In the genomic region with DNA sequence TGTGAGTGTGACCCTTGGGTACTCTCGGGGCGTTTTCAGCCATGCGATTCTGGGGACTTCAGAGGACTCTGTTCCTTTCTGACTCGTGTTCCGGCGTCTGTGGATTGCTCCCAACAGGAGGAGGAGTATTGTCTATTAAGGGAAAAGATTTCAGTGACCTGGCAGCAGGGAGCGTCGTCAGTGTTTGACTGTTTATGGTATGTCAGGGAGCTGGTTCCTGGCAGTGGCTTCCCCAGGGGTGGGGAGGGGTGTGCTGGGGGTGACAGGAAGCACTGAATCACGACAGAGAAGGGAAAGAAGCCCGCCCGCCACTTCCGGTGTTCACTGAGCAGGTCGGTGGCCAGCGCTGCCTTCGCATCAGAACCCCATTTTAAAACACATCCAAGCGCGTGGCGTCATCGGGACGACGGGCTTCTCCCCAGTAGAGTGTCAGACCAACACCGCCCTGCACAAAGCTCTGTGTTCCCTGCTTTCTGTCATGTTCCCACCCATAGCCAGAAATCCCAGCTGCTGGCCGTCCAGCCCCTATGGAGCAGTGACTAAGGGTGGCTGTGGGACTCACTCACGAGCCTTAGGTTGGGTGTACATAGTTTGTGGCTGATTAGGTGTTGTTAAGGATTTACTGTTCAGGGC, we compare ENCODE assay signal across 9 cellular contexts. TPM values are rescaled to one million over a fixed set of nuclear protein-coding genes. Genes with fewer than 3 reads are reported as not detected.
A peak's percentile ranks its signal among the peaks of the same experiment; 100 is the strongest.
DNase-seq lines count a peak whose midpoint lies in the region; ATAC-seq and TF ChIP-seq lines count a peak whose summit lies in the region.
"Had no signal": no experiment of that assay in that cellular context is flagged by ENCODE, and none has a peak within 500 bp of the region (broad histone marks: within the 10 kb centered on the region; RNA-seq: fewer than 3 reads in every experiment).

No MANE protein-coding gene starts in this region.

- WGBS in body of pancreas, 2 donors: 52 to 58% methylated on average over 24 of the region's 24 CpGs
- WGBS in mesendoderm (ENCODE audit: extremely low coverage, insufficient coverage, low lambda C conversion rate): no CpG with 5 or more reads among the region's 24 CpGs

- no peak overlapping the region for H3K4me2 ChIP-seq in mesendoderm (ENCODE audit: low read length)

- intact Hi-C loops in body of pancreas (cut with DNase I): no loop called here

- H3K4me3 ChIP-seq in body of pancreas (no peak overlapping the region), mesendoderm (ENCODE audit: low read length) (no peak overlapping the region)

- H3K9me3 Mint-ChIP-seq in T-helper 2 cell treated with Interferon-gamma antibody and Interleukin-4, amounts not matched to agents 5 μg/mL and 100 μg/mL, for 36 hours: no peaks in the 10 kb centered on the region

- peak overlapping the region; percentile 71 for H3K4me3 Mint-ChIP-seq in T-helper 2 cell treated with Interferon-gamma antibody and Interleukin-4, amounts not matched to agents 5 μg/mL and 100 μg/mL, for 36 hours

- no peak overlapping the region for H2AK5ac ChIP-seq in mesendoderm (ENCODE audit: low read length)

- DNase-seq in T-helper 2 cell treated with Interferon-gamma antibody and Interleukin-4, amounts not matched to agents 5 μg/mL and 100 μg/mL, for 36 hours (ENCODE audit: low spot score): peak; percentile 58
- peak; percentile 41 to 50 (median 48) for DNase-seq in body of pancreas
- DNase-seq in mesendoderm: peak; percentile 59
- DNase-seq in stimulated activated CD8-positive, alpha-beta memory T cell treated with anti-CD3 and anti-CD28 coated beads, Interleukin-15, amount 100 ng/mL, for 4 hours (ENCODE audit: low read depth in 2 of 2): peak; percentile 27 to 36
- DNase-seq in epidermal melanocyte (ENCODE audit: insufficient read length, low spot score): no peak
- DNase-seq in SK-N-DZ (ENCODE audit: low spot score): no peak

- H3K27me3 ChIP-seq in body of pancreas (no peaks in the 10 kb centered on the region), mesendoderm (ENCODE audit: insufficient read depth, low read length, poor library complexity) (no peaks in the 10 kb centered on the region)

- H4K5ac ChIP-seq in mesendoderm (ENCODE audit: low read length): no peak overlapping the region

- no peaks in the 10 kb centered on the region for H3K36me3 Mint-ChIP-seq in T-helper 2 cell treated with Interferon-gamma antibody and Interleukin-4, amounts not matched to agents 5 μg/mL and 100 μg/mL, for 36 hours (ENCODE audit: low read depth)

- no peaks in the 10 kb centered on the region for H3K36me3 ChIP-seq in body of pancreas (replicated peaks in 1 of 2; ENCODE audit: insufficient read depth in 1 of 2, low read depth in 2 of 2)
- no peaks in the 10 kb centered on the region for H3K36me3 ChIP-seq in mesendoderm (ENCODE audit: control insufficient read depth, insufficient read depth, low read length)

- H3K9ac ChIP-seq in mesendoderm (ENCODE audit: low read length): no peak overlapping the region

- no peak overlapping the region for H3K23ac ChIP-seq in mesendoderm (ENCODE audit: low read length)

- H2BK15ac ChIP-seq in mesendoderm (replicated peaks; ENCODE audit: low read depth): no peak overlapping the region

- TF ChIP-seq POLR2A in body of pancreas (IDR thresholded peaks at IDR 0.05): peak in 1 of 3 donors; percentile 8

- H3K56ac ChIP-seq in mesendoderm (ENCODE audit: low read length): peak overlapping the region; percentile 26

- peaks cover 2% of the 10 kb centered on the region for H3K79me2 ChIP-seq in mesendoderm (ENCODE audit: control insufficient read depth, insufficient read depth, low read length)

- no peak overlapping the region for H3K27ac Mint-ChIP-seq in T-helper 2 cell treated with Interferon-gamma antibody and Interleukin-4, amounts not matched to agents 5 μg/mL and 100 μg/mL, for 36 hours

- H3K27me3 Mint-ChIP-seq in T-helper 2 cell treated with Interferon-gamma antibody and Interleukin-4, amounts not matched to agents 5 μg/mL and 100 μg/mL, for 36 hours (ENCODE audit: low read depth): peaks cover 25% of the 10 kb centered on the region

- no peak overlapping the region for H3K4ac ChIP-seq in mesendoderm (ENCODE audit: low read depth, low read length)

- ATAC-seq in GM19324 (IDR thresholded peaks at IDR 0.05; ENCODE audit: low FRiP score, unreplicated experiment): peak; percentile 44
- ATAC-seq in body of pancreas: peak; percentile 43
- no peak for ATAC-seq in HG03457 (IDR thresholded peaks at IDR 0.05; ENCODE audit: unreplicated experiment)

- H3K9me3 ChIP-seq in body of pancreas: no peaks in the 10 kb centered on the region

- peaks cover 19% of the 10 kb centered on the region for H3K4me1 ChIP-seq in body of pancreas
- peaks cover 8% of the 10 kb centered on the region for H3K4me1 ChIP-seq in mesendoderm (ENCODE audit: control insufficient read depth, low read depth, low read length)

- no peak overlapping the region for H4K8ac ChIP-seq in mesendoderm (ENCODE audit: low read depth, low read length)

- no peak for TF ChIP-seq CTCF in body of pancreas (IDR thresholded peaks at IDR 0.05)

- no peak overlapping the region for H2BK5ac ChIP-seq in mesendoderm (ENCODE audit: low read length)

- peaks cover 20% of the 10 kb centered on the region for H3K4me1 Mint-ChIP-seq in T-helper 2 cell treated with Interferon-gamma antibody and Interleukin-4, amounts not matched to agents 5 μg/mL and 100 μg/mL, for 36 hours (ENCODE audit: low read depth)

- peaks cover 14% of the 10 kb centered on the region for H3K79me1 ChIP-seq in mesendoderm (ENCODE audit: low read length)

- H3K18ac ChIP-seq in mesendoderm (ENCODE audit: low read length): no peak overlapping the region

- H3K27ac ChIP-seq in body of pancreas (peak overlapping the region in 3 of 4 donors; percentile 32 to 64 (median 55)), mesendoderm (ENCODE audit: low read depth, low read length) (no peak overlapping the region)
- H3K27ac ChIP-seq: HL-60 had no signal

- no peak overlapping the region for H2BK120ac ChIP-seq in mesendoderm (ENCODE audit: low read depth, low read length)

RNA-seq across cellular contexts. Expression of a gene that starts 33.8 kb away (rescaled TPM):
- total RNA-seq in body of pancreas: 100 to 1,000 TPM in 1 of 2 donors, 10 to 100 TPM in 1; 69.3 to 230 TPM
- 32.1 TPM for polyA plus RNA-seq in mesendoderm (2013, experiment 1 of 2)
- 31.1 TPM for polyA plus RNA-seq in mesendoderm (2013, experiment 2 of 2)
- polyA plus RNA-seq in SK-N-DZ (2014; cell fraction: cytosol; rRNA removed): 65.4 and 81.9 TPM in 2 replicates
- polyA plus RNA-seq in SK-N-DZ (2014; cell fraction: nucleus; rRNA removed): 108 and 116 TPM in 2 replicates

RNA-seq across cellular contexts. Expression of a gene that starts 34.0 kb away (rescaled TPM):
- total RNA-seq in body of pancreas: 100 to 1,000 TPM in 1 of 2 donors, 10 to 100 TPM in 1; 80.4 to 253 TPM
- 28.0 TPM for polyA plus RNA-seq in mesendoderm (2013, experiment 1 of 2)
- 29.2 TPM for polyA plus RNA-seq in mesendoderm (2013, experiment 2 of 2)
- polyA plus RNA-seq in SK-N-DZ (2014; cell fraction: cytosol; rRNA removed): 47.5 and 48.2 TPM in 2 replicates
- polyA plus RNA-seq in SK-N-DZ (2014; cell fraction: nucleus; rRNA removed): 44.8 and 49.1 TPM in 2 replicates

Comparison
In these comparisons a context has a peak if more than half of its experiments do, and no peak if none do; other contexts are left out.
1. DNase-seq: peak in T-helper 2 cell treated with Interferon-gamma antibody and Interleukin-4, amounts not matched to agents 5 μg/mL and 100 μg/mL, for 36 hours (single experiment), body of pancreas (4 of 4), mesendoderm (single experiment) and stimulated activated CD8-positive, alpha-beta memory T cell treated with anti-CD3 and anti-CD28 coated beads, Interleukin-15, amount 100 ng/mL, for 4 hours (2 of 2); none in epidermal melanocyte (single experiment) and SK-N-DZ (single experiment).